In the genomic region with DNA sequence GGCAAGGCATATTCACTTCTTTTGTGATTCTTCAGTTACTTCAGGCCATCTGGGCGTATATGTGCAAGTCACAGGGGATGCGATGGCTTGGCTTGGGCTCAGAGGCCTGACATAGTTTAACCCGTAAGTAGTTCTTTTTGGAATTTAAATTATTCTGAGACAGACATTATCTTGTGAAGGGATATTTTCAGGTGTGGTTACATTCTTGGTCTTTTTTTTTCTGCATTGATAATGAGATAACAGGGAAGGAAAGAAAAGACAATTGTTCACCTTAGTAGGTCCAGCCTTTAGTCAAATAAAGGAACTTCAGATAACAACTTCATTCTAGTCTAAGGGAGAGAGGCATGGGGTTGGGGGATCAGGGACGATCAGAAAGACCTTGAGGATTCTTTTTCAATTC, we compare ENCODE assay signal across 18 cellular contexts.
"Had no signal": no experiment of that assay in that cellular context is flagged by ENCODE, and none has a peak within 500 bp of the region (broad histone marks: within the 10 kb centered on the region; RNA-seq: fewer than 3 reads in every experiment).

No MANE protein-coding gene starts in this region.

- H3K9me3 ChIP-seq: colonic mucosa, heart right ventricle, mucosa of descending colon, neutrophil, right atrium auricular region, sigmoid colon, testis, tibial nerve had no signal

- H3K36me3 ChIP-seq: colonic mucosa, heart right ventricle, neutrophil, right atrium auricular region, sigmoid colon, tibial nerve had no signal

- DNase-seq: colonic mucosa; effector CD4-positive, alpha-beta T cell; foreskin melanocyte; heart right ventricle; hypothalamus; kidney glomerular epithelial cell; mucosa of descending colon; naive thymus-derived CD8-positive, alpha-beta T cell; sigmoid colon; stimulated activated CD4-positive, alpha-beta T cell treated with anti-CD3 and anti-CD28 coated beads, Interleukin-2, amount 100 ng/mL, for 24 hours; stimulated activated CD4-positive, alpha-beta T cell treated with anti-CD3 and anti-CD28 coated beads, Interleukin-4, amount 100 ng/mL, for 4 hours; stimulated activated naive B cell treated with anti-CD40 and anti-IgM and Interleukin-4, amounts not matched to agents 10 μg/mL and 1 μg/mL and 100 μg/mL, for 72 hours; stimulated activated naive CD8-positive, alpha-beta T cell treated with anti-CD3 and anti-CD28 coated beads, Interleukin-15, amount 100 ng/mL, for 72 hours; testis had no signal

- H3K4me1 ChIP-seq: colonic mucosa, heart right ventricle, right atrium auricular region, sigmoid colon, testis, tibial nerve had no signal

- H3K27ac ChIP-seq: colonic mucosa, heart right ventricle, neutrophil, right atrium auricular region, sigmoid colon, skin epidermis, testis, tibial nerve had no signal

- H3K4me3 ChIP-seq: colonic mucosa, heart right ventricle, mucosa of descending colon, right atrium auricular region, sigmoid colon, skin epidermis, testis, tibial nerve had no signal

- H3K27me3 ChIP-seq: colonic mucosa, heart right ventricle, neutrophil, right atrium auricular region, sigmoid colon, testis, tibial nerve had no signal
